Comparison of ENCODE assay signal across 1 cellular context in the genomic region with DNA sequence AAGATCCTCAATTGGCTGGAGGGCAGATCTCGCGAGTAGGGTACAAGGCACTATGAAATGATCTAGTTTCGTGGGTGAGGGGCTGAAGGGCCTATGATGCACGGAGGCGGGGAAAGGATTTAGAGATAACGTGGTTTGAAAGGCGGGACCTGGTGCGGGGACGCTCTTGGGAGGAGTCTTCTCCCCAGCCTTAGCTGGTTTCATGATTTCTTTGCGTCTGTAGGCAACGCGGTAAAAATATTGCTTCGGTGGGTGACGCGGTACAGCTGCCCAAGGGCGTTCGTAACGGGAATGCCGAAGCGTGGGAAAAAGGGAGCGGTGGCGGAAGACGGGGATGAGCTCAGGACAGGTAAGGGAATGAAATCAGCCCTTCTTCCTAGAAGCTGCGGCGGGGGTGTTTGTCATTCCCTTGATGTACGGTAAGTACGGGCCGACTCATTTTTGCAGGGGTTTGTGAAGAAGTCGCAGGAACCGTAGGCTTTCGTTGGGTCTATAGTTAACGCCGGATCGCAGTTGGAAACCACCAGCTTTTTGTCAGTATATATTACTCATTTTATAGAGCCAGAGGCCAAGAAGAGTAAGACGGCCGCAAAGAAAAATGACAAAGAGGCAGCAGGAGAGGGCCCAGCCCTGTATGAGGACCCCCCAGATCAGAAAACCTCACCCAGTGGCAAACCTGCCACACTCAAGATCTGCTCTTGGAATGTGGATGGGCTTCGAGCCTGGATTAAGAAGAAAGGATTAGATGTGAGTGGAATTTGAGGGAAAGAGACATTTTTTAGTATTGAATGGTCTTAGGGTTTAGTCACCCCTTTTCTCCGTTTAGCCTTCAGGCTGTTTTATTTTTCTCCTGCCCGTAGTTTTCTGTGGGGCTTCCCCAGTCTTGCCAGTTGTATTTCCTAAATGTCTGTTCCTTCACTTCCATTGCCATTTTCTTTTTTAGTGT.
TF ChIP-seq lines count a peak whose summit lies in the region.

No MANE protein-coding gene starts in this region.

TF ChIP-seq in HepG2, 621 proteins besides CTCF, POLR2A, EP300 and RAD21 (continues in another document):
- TF ChIP-seq ZNF101 (CRISPR knock-in tag; IDR thresholded peaks at IDR 0.05; ENCODE audit: borderline replicate concordance, low read depth) = no peak
- 0 out of 2 replicates have a peak, but pooled peaks have one; percentile 60 for TF ChIP-seq ZNF564 (CRISPR knock-in tag; IDR thresholded peaks at IDR 0.05)
- TF ChIP-seq U2AF2 (IDR thresholded peaks at IDR 0.05; ENCODE audit: low read depth, low read length) = no peak
- TF ChIP-seq NFKBIZ (CRISPR knock-in tag; IDR thresholded peaks at IDR 0.05) = no peak
- TF ChIP-seq, protein P1, sequence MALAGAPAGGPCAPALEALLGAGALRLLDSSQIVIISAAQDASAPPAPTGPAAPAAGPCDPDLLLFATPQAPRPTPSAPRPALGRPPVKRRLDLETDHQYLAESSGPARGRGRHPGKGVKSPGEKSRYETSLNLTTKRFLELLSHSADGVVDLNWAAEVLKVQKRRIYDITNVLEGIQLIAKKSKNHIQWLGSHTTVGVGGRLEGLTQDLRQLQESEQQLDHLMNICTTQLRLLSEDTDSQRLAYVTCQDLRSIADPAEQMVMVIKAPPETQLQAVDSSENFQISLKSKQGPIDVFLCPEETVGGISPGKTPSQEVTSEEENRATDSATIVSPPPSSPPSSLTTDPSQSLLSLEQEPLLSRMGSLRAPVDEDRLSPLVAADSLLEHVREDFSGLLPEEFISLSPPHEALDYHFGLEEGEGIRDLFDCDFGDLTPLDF (CRISPR knock-in tag; IDR thresholded peaks at IDR 0.05) = no peak; the same call in 1 of the 2 replicates
- TF ChIP-seq PITX1 (CRISPR knock-in tag; IDR thresholded peaks at IDR 0.05) = 0 out of 2 replicates have a peak, but pooled peaks have one; percentile 40
- TF ChIP-seq, protein P2, sequence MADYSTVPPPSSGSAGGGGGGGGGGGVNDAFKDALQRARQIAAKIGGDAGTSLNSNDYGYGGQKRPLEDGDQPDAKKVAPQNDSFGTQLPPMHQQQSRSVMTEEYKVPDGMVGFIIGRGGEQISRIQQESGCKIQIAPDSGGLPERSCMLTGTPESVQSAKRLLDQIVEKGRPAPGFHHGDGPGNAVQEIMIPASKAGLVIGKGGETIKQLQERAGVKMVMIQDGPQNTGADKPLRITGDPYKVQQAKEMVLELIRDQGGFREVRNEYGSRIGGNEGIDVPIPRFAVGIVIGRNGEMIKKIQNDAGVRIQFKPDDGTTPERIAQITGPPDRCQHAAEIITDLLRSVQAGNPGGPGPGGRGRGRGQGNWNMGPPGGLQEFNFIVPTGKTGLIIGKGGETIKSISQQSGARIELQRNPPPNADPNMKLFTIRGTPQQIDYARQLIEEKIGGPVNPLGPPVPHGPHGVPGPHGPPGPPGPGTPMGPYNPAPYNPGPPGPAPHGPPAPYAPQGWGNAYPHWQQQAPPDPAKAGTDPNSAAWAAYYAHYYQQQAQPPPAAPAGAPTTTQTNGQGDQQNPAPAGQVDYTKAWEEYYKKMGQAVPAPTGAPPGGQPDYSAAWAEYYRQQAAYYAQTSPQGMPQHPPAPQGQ (CRISPR knock-in tag; IDR thresholded peaks at IDR 0.05; ENCODE audit: borderline replicate concordance) = no peak
- TF ChIP-seq, protein P3, sequence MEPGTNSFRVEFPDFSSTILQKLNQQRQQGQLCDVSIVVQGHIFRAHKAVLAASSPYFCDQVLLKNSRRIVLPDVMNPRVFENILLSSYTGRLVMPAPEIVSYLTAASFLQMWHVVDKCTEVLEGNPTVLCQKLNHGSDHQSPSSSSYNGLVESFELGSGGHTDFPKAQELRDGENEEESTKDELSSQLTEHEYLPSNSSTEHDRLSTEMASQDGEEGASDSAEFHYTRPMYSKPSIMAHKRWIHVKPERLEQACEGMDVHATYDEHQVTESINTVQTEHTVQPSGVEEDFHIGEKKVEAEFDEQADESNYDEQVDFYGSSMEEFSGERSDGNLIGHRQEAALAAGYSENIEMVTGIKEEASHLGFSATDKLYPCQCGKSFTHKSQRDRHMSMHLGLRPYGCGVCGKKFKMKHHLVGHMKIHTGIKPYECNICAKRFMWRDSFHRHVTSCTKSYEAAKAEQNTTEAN (CRISPR knock-in tag; conservative IDR thresholded peaks at IDR 0.05) = peak; percentile 5; the same call in 1 of the 2 replicates
- no peak for TF ChIP-seq SP140L (CRISPR knock-in tag; IDR thresholded peaks at IDR 0.05; ENCODE audit: borderline replicate concordance)
- peak; percentile 65; the same call in 1 of the 2 replicates for TF ChIP-seq ZNF136 (CRISPR knock-in tag; IDR thresholded peaks at IDR 0.05; ENCODE audit: low read depth)
- TF ChIP-seq MEIS1 (CRISPR knock-in tag; IDR thresholded peaks at IDR 0.05; ENCODE audit: borderline replicate concordance) = no peak
- TF ChIP-seq MAFK (conservative IDR thresholded peaks at IDR 0.05 in 1 of 2, IDR thresholded peaks at IDR 0.05 in 1 of 2; ENCODE audit: low read length in 2 of 2) = no peak
- peak; percentile 82; the same call in 1 of the 2 replicates for TF ChIP-seq ZNF253 (CRISPR knock-in tag; IDR thresholded peaks at IDR 0.05; ENCODE audit: borderline replicate concordance)
- 0 out of 2 replicates have a peak, but pooled peaks have one; percentile 25 for TF ChIP-seq ZNF484 (CRISPR knock-in tag; IDR thresholded peaks at IDR 0.05; ENCODE audit: borderline replicate concordance, low read depth)
- no peak for TF ChIP-seq ZNF879 (CRISPR knock-in tag; IDR thresholded peaks at IDR 0.05)
- peak; percentile 76; the same call in 1 of the 2 replicates for TF ChIP-seq ZNF749 (CRISPR knock-in tag; IDR thresholded peaks at IDR 0.05; ENCODE audit: borderline replicate concordance)
- TF ChIP-seq, protein P4, sequence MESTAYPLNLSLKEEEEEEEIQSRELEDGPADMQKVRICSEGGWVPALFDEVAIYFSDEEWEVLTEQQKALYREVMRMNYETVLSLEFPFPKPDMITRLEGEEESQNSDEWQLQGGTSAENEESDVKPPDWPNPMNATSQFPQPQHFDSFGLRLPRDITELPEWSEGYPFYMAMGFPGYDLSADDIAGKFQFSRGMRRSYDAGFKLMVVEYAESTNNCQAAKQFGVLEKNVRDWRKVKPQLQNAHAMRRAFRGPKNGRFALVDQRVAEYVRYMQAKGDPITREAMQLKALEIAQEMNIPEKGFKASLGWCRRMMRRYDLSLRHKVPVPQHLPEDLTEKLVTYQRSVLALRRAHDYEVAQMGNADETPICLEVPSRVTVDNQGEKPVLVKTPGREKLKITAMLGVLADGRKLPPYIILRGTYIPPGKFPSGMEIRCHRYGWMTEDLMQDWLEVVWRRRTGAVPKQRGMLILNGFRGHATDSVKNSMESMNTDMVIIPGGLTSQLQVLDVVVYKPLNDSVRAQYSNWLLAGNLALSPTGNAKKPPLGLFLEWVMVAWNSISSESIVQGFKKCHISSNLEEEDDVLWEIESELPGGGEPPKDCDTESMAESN (CRISPR knock-in tag; conservative IDR thresholded peaks at IDR 0.05) = peak; percentile 11; the same call in 1 of the 2 replicates
- TF ChIP-seq, protein P5, sequence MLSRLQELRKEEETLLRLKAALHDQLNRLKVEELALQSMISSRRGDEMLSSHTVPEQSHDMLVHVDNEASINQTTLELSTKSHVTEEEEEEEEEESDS (CRISPR knock-in tag; IDR thresholded peaks at IDR 0.05; ENCODE audit: borderline replicate concordance) = no peak
- TF ChIP-seq, protein P6, sequence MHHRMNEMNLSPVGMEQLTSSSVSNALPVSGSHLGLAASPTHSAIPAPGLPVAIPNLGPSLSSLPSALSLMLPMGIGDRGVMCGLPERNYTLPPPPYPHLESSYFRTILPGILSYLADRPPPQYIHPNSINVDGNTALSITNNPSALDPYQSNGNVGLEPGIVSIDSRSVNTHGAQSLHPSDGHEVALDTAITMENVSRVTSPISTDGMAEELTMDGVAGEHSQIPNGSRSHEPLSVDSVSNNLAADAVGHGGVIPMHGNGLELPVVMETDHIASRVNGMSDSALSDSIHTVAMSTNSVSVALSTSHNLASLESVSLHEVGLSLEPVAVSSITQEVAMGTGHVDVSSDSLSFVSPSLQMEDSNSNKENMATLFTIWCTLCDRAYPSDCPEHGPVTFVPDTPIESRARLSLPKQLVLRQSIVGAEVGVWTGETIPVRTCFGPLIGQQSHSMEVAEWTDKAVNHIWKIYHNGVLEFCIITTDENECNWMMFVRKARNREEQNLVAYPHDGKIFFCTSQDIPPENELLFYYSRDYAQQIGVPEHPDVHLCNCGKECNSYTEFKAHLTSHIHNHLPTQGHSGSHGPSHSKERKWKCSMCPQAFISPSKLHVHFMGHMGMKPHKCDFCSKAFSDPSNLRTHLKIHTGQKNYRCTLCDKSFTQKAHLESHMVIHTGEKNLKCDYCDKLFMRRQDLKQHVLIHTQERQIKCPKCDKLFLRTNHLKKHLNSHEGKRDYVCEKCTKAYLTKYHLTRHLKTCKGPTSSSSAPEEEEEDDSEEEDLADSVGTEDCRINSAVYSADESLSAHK (CRISPR knock-in tag; IDR thresholded peaks at IDR 0.05; ENCODE audit: borderline replicate concordance) = no peak
- TF ChIP-seq, protein P7, sequence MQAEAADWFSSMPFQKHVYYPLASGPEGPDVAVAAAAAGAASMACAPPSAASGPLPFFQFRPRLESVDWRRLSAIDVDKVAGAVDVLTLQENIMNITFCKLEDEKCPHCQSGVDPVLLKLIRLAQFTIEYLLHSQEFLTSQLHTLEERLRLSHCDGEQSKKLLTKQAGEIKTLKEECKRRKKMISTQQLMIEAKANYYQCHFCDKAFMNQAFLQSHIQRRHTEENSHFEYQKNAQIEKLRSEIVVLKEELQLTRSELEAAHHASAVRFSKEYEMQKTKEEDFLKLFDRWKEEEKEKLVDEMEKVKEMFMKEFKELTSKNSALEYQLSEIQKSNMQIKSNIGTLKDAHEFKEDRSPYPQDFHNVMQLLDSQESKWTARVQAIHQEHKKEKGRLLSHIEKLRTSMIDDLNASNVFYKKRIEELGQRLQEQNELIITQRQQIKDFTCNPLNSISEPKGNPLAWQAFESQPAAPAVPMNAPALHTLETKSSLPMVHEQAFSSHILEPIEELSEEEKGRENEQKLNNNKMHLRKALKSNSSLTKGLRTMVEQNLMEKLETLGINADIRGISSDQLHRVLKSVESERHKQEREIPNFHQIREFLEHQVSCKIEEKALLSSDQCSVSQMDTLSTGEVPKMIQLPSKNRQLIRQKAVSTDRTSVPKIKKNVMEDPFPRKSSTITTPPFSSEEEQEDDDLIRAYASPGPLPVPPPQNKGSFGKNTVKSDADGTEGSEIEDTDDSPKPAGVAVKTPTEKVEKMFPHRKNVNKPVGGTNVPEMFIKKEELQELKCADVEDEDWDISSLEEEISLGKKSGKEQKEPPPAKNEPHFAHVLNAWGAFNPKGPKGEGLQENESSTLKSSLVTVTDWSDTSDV (CRISPR knock-in tag; IDR thresholded peaks at IDR 0.05) = 0 out of 2 replicates have a peak, but pooled peaks have one; percentile 1
- TF ChIP-seq, protein P8, sequence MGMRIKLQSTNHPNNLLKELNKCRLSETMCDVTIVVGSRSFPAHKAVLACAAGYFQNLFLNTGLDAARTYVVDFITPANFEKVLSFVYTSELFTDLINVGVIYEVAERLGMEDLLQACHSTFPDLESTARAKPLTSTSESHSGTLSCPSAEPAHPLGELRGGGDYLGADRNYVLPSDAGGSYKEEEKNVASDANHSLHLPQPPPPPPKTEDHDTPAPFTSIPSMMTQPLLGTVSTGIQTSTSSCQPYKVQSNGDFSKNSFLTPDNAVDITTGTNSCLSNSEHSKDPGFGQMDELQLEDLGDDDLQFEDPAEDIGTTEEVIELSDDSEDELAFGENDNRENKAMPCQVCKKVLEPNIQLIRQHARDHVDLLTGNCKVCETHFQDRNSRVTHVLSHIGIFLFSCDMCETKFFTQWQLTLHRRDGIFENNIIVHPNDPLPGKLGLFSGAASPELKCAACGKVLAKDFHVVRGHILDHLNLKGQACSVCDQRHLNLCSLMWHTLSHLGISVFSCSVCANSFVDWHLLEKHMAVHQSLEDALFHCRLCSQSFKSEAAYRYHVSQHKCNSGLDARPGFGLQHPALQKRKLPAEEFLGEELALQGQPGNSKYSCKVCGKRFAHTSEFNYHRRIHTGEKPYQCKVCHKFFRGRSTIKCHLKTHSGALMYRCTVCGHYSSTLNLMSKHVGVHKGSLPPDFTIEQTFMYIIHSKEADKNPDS (CRISPR knock-in tag; IDR thresholded peaks at IDR 0.05) = no peak
- TF ChIP-seq ZNF10 (CRISPR knock-in tag; IDR thresholded peaks at IDR 0.05; ENCODE audit: borderline replicate concordance, low read depth) = 0 out of 2 replicates have a peak, but pooled peaks have one; percentile 79
- TF ChIP-seq, protein P9, sequence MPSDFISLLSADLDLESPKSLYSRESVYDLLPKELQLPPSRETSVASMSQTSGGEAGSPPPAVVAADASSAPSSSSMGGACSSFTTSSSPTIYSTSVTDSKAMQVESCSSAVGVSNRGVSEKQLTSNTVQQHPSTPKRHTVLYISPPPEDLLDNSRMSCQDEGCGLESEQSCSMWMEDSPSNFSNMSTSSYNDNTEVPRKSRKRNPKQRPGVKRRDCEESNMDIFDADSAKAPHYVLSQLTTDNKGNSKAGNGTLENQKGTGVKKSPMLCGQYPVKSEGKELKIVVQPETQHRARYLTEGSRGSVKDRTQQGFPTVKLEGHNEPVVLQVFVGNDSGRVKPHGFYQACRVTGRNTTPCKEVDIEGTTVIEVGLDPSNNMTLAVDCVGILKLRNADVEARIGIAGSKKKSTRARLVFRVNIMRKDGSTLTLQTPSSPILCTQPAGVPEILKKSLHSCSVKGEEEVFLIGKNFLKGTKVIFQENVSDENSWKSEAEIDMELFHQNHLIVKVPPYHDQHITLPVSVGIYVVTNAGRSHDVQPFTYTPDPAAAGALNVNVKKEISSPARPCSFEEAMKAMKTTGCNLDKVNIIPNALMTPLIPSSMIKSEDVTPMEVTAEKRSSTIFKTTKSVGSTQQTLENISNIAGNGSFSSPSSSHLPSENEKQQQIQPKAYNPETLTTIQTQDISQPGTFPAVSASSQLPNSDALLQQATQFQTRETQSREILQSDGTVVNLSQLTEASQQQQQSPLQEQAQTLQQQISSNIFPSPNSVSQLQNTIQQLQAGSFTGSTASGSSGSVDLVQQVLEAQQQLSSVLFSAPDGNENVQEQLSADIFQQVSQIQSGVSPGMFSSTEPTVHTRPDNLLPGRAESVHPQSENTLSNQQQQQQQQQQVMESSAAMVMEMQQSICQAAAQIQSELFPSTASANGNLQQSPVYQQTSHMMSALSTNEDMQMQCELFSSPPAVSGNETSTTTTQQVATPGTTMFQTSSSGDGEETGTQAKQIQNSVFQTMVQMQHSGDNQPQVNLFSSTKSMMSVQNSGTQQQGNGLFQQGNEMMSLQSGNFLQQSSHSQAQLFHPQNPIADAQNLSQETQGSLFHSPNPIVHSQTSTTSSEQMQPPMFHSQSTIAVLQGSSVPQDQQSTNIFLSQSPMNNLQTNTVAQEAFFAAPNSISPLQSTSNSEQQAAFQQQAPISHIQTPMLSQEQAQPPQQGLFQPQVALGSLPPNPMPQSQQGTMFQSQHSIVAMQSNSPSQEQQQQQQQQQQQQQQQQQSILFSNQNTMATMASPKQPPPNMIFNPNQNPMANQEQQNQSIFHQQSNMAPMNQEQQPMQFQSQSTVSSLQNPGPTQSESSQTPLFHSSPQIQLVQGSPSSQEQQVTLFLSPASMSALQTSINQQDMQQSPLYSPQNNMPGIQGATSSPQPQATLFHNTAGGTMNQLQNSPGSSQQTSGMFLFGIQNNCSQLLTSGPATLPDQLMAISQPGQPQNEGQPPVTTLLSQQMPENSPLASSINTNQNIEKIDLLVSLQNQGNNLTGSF (CRISPR knock-in tag; IDR thresholded peaks at IDR 0.05) = 0 out of 2 replicates have a peak, but pooled peaks have one; percentile 65
- TF ChIP-seq, protein P10, sequence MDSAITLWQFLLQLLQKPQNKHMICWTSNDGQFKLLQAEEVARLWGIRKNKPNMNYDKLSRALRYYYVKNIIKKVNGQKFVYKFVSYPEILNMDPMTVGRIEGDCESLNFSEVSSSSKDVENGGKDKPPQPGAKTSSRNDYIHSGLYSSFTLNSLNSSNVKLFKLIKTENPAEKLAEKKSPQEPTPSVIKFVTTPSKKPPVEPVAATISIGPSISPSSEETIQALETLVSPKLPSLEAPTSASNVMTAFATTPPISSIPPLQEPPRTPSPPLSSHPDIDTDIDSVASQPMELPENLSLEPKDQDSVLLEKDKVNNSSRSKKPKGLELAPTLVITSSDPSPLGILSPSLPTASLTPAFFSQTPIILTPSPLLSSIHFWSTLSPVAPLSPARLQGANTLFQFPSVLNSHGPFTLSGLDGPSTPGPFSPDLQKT (CRISPR knock-in tag; IDR thresholded peaks at IDR 0.05; ENCODE audit: borderline replicate concordance) = no peak
- peak; percentile 45; the same call in 1 of the 2 replicates for TF ChIP-seq ZNF263 (CRISPR knock-in tag; IDR thresholded peaks at IDR 0.05)
- TF ChIP-seq ATF1 (CRISPR knock-in tag; IDR thresholded peaks at IDR 0.05) = 0 out of 2 replicates have a peak, but pooled peaks have one; percentile 55
